ENCODE assay signal across 8 cellular contexts in the genomic region with DNA sequence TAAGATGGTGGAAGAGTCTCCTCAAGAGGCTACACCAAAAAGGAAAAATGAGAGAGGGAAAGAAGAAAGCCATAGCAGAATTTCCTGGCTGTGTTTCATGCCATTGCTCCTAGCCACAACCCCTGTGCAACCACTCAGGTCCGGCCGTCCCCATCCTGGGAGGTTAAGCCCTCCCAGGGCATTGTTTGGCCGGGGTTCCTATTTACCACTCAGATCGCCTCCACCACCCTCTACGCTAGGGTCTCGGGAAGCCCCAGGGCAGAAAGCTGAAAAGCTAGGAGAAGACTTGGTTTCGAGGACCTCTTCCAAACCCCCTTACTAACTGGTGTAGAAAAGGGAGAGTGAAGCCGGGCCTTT. TPM values are rescaled to one million over a fixed set of nuclear protein-coding genes. Genes with fewer than 3 reads are reported as not detected.
DNase-seq lines count a peak whose midpoint lies in the region; ATAC-seq and TF ChIP-seq lines count a peak whose summit lies in the region.

No MANE protein-coding gene starts in this region.

- peak overlapping the region; percentile 95 for H3K4ac ChIP-seq in trophoblast cell (ENCODE audit: low read depth, low read length)

- H4K12ac ChIP-seq in trophoblast cell (ENCODE audit: low read depth, low read length), result peak overlapping the region; percentile 75

- peak overlapping the region; percentile 81 for H2AFZ ChIP-seq in trophoblast cell (ENCODE audit: insufficient read depth, low read length, poor library complexity)

- H3K4me1 ChIP-seq in heart left ventricle (peaks cover 3 to 50% (median 34%) of the 10 kb centered on the region in 12 donors), trophoblast cell (ENCODE audit: control insufficient read depth in 1 of 2, insufficient read depth in 2 of 2, low read length in 2 of 2) (no peaks in the 10 kb centered on the region)

- H3K23ac ChIP-seq in trophoblast cell (ENCODE audit: low read length), result no peak overlapping the region

- peak overlapping the region; percentile 69 for H3K4me2 ChIP-seq in trophoblast cell (ENCODE audit: low read length)

- H2BK120ac ChIP-seq in trophoblast cell (ENCODE audit: insufficient read depth, low read length, poor library complexity), result peak overlapping the region; percentile 77

- ATAC-seq in HG02759 (IDR thresholded peaks at IDR 0.05; ENCODE audit: unreplicated experiment) (peak; percentile 21), heart left ventricle (peak in 3 of 4 donors; percentile 31 to 52 (median 42))

- no peak for TF ChIP-seq CTCF in heart left ventricle (IDR thresholded peaks at IDR 0.05)

- peak overlapping the region; percentile 89 for H4K8ac ChIP-seq in trophoblast cell (ENCODE audit: low read depth, low read length)

- peak overlapping the region; percentile 87 to 98 (median 96) for H3K27ac ChIP-seq in heart left ventricle
- H3K27ac ChIP-seq in trophoblast cell (ENCODE audit: low read depth, low read length), result peak overlapping the region; percentile 83

- intact Hi-C loops in heart left ventricle (cut with DNase I), result loop anchor here in 2 of 10 donors (2.0 to 10.0 kb wide), 3 partner anchors 36 to 360 kb away; partner anchors contain the start of genes RABGAP1 (in 1 of the 2) and STRBP (in 1 of the 2)

- H3K79me2 ChIP-seq in trophoblast cell (ENCODE audit: control insufficient read depth, insufficient read depth, low read length, poor library complexity), result peaks cover 8% of the 10 kb centered on the region

- H3K36me3 ChIP-seq in heart left ventricle (peaks cover 0 to 19% (median 8%) of the 10 kb centered on the region in 9 donors), trophoblast cell (ENCODE audit: control insufficient read depth in 1 of 2, insufficient read depth in 2 of 2, low read length in 2 of 2) (no peaks in the 10 kb centered on the region)

- DNase-seq in stimulated activated CD4-positive, alpha-beta T cell treated with anti-CD3 and anti-CD28 coated beads, Interleukin-12 subunit alpha, Interleukin-12 subunit beta, amount 100 ng/mL, for 24 hours (ENCODE audit: low read depth in 2 of 2), result peak; percentile 8 to 15
- DNase-seq in stimulated activated CD4-positive, alpha-beta T cell treated with anti-CD3 and anti-CD28 coated beads, Interleukin-12 subunit alpha, Interleukin-12 subunit beta, amount 100 ng/mL, for 4 hours, result no peak
- peak; percentile 14 for DNase-seq in NCI-H146 treated with DMSO at 0.1 percent for 48 hours (lab: John Stamatoyannopoulos, UW; ENCODE audit: unreplicated experiment)
- peak; percentile 17 for DNase-seq in activated naive CD4-positive, alpha-beta T cell treated with anti-CD3 and anti-CD28 coated beads, Interleukin-2, amount 50 U/mL, for 16 hours
- peak; percentile 22 to 57 (median 35) for DNase-seq in heart left ventricle
- peak; percentile 38 to 44 for DNase-seq in trophoblast cell
- no peak for DNase-seq in NCI-H1048 (lab: John Stamatoyannopoulos, UW)

- H3K14ac ChIP-seq in trophoblast cell (ENCODE audit: low read length), result peak overlapping the region; percentile 75

- peak overlapping the region; percentile 71 for H4K91ac ChIP-seq in trophoblast cell (ENCODE audit: low read depth, low read length)

- WGBS in heart left ventricle, 4 donors, result 0 to 2% (median 1%) methylated on average over 8 of the region's 8 CpGs
- no CpG with 5 or more reads among the region's 8 CpGs for WGBS in trophoblast cell (ENCODE audit: extremely low coverage, insufficient coverage, insufficient read length)

- no peak for TF ChIP-seq POLR2A in heart left ventricle (IDR thresholded peaks at IDR 0.05)

- H3K27me3 ChIP-seq in heart left ventricle (no peaks in the 10 kb centered on the region), trophoblast cell (ENCODE audit: insufficient read depth, low read length) (no peaks in the 10 kb centered on the region)

- peak overlapping the region; percentile 97 for H3K9ac ChIP-seq in trophoblast cell (ENCODE audit: low read length)

- H3K9me3 ChIP-seq in heart left ventricle (no peaks in the 10 kb centered on the region), trophoblast cell (ENCODE audit: insufficient read depth, low read depth, low read length) (no peaks in the 10 kb centered on the region)

- peak overlapping the region; percentile 60 for H3K18ac ChIP-seq in trophoblast cell (ENCODE audit: low read length)

- H2AK5ac ChIP-seq in trophoblast cell (ENCODE audit: low read length), result no peak overlapping the region

- H3K79me1 ChIP-seq in trophoblast cell (ENCODE audit: low read length), result peaks cover 6% of the 10 kb centered on the region

- no peak overlapping the region for H2BK12ac ChIP-seq in trophoblast cell (ENCODE audit: low read length)

- H3K4me3 ChIP-seq in heart left ventricle (peak overlapping the region; percentile 75 to 93 (median 86)), trophoblast cell (ENCODE audit: low read depth, low read length) (peak overlapping the region; percentile 87)

- peak overlapping the region; percentile 91 for H2BK5ac ChIP-seq in trophoblast cell (ENCODE audit: low read depth, low read length, poor library complexity)

RNA-seq across cellular contexts. Expression of gene RC3H2, which starts 0.7 kb away (rescaled TPM):
- 10 to 100 TPM; 36.2 to 52.2 (median 45.4) TPM for total RNA-seq in heart left ventricle
- 10 to 100 TPM; 11.7 to 21.3 TPM for polyA plus RNA-seq in heart left ventricle
- polyA plus RNA-seq in trophoblast cell (2013), result 31.5 and 34.4 TPM in 2 replicates

RNA-seq across cellular contexts. Expression of gene ZBTB6, which starts 8.7 kb away (rescaled TPM):
- 1 to 10 TPM; 5.1 to 8.1 (median 6.3) TPM for total RNA-seq in heart left ventricle
- polyA plus RNA-seq in heart left ventricle, result 1 to 10 TPM; 2.0 to 4.6 TPM
- polyA plus RNA-seq in trophoblast cell (2013), result 6.4 and 6.6 TPM in 2 replicates

RNA-seq across cellular contexts. Expression of gene ZBTB26, which starts 26.9 kb away (rescaled TPM):
- total RNA-seq in heart left ventricle, result 1 to 10 TPM; 2.3 to 6.1 (median 3.7) TPM
- polyA plus RNA-seq in heart left ventricle, result 1 to 10 TPM; 1.3 to 3.0 TPM
- 3.7 and 3.9 TPM in 2 replicates for polyA plus RNA-seq in trophoblast cell (2013)

RNA-seq across cellular contexts. Expression of gene RABGAP1, which starts 36.4 kb away (rescaled TPM):
- total RNA-seq in heart left ventricle, result 10 to 100 TPM; 22.0 to 62.2 (median 45.1) TPM
- 10 to 100 TPM; 11.8 to 18.0 TPM for polyA plus RNA-seq in heart left ventricle
- polyA plus RNA-seq in trophoblast cell (2013), result 21.3 and 22.2 TPM in 2 replicates

Comparison
In these comparisons a context has a peak if more than half of its experiments do, and no peak if none do; other contexts are left out.
1. DNase-seq: peak in stimulated activated CD4-positive, alpha-beta T cell treated with anti-CD3 and anti-CD28 coated beads, Interleukin-12 subunit alpha, Interleukin-12 subunit beta, amount 100 ng/mL, for 24 hours (2 of 2), NCI-H146 treated with DMSO at 0.1 percent for 48 hours (single experiment), activated naive CD4-positive, alpha-beta T cell treated with anti-CD3 and anti-CD28 coated beads, Interleukin-2, amount 50 U/mL, for 16 hours (single experiment), heart left ventricle (5 of 5) and trophoblast cell (2 of 2); none in stimulated activated CD4-positive, alpha-beta T cell treated with anti-CD3 and anti-CD28 coated beads, Interleukin-12 subunit alpha, Interleukin-12 subunit beta, amount 100 ng/mL, for 4 hours (single experiment) and NCI-H1048 (single experiment).